In the genomic region with DNA sequence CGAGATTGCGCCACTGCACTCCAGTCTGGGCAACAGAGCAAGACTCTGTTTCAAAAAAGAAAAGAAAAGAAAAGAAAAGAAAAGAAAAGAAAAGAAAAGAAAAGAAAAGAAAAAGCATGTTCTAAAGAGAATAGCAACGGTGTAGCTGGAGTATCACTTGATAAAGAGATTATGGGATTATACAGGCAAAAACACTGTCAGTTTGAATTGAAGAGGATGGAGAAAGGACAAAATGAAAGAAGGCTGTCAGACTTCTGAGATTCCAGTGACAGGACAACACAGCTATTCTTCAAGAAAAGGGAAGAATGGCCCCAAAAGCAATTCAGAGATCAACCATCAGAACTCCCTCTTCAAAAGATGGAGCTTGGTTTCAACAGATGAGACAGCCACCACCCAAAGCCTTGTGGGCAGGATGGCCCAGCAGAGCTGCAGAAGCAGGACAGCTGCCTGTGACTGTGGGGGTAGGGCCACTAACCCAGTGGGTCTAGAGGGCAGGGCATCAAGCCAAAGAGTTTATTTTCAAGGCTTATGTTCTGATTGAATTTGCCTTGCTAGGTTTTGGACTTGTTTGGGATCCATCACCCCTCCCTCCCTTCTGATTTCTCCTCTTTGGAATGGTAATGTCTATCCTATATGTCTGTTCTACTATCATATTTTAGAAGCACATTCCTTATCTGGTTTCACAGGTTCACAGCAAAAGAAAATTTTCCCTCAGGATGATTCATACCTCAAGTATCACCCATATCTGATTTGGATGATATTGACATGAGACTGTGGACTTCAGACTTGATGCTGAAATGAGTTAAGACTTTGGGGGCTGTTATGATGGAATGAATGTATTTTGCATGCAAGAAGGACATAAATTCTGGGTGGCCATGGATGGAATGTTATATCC, we compare ENCODE assay signal across 1 cellular context.
TF ChIP-seq lines count a peak whose summit lies in the region.

No MANE protein-coding gene starts in this region.

TF ChIP-seq in K562, 482 proteins besides CTCF, POLR2A, EP300 and RAD21 (continued from another document):
- TF ChIP-seq, protein P1, sequence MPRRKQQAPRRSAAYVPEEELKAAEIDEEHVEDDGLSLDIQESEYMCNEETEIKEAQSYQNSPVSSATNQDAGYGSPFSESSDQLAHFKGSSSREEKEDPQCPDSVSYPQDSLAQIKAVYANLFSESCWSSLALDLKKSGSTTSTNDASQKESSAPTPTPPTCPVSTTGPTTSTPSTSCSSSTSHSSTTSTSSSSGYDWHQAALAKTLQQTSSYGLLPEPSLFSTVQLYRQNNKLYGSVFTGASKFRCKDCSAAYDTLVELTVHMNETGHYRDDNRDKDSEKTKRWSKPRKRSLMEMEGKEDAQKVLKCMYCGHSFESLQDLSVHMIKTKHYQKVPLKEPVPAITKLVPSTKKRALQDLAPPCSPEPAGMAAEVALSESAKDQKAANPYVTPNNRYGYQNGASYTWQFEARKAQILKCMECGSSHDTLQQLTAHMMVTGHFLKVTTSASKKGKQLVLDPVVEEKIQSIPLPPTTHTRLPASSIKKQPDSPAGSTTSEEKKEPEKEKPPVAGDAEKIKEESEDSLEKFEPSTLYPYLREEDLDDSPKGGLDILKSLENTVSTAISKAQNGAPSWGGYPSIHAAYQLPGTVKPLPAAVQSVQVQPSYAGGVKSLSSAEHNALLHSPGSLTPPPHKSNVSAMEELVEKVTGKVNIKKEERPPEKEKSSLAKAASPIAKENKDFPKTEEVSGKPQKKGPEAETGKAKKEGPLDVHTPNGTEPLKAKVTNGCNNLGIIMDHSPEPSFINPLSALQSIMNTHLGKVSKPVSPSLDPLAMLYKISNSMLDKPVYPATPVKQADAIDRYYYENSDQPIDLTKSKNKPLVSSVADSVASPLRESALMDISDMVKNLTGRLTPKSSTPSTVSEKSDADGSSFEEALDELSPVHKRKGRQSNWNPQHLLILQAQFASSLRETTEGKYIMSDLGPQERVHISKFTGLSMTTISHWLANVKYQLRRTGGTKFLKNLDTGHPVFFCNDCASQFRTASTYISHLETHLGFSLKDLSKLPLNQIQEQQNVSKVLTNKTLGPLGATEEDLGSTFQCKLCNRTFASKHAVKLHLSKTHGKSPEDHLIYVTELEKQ (CRISPR knock-in tag; IDR thresholded peaks at IDR 0.05) = no peak
- TF ChIP-seq, protein P2, sequence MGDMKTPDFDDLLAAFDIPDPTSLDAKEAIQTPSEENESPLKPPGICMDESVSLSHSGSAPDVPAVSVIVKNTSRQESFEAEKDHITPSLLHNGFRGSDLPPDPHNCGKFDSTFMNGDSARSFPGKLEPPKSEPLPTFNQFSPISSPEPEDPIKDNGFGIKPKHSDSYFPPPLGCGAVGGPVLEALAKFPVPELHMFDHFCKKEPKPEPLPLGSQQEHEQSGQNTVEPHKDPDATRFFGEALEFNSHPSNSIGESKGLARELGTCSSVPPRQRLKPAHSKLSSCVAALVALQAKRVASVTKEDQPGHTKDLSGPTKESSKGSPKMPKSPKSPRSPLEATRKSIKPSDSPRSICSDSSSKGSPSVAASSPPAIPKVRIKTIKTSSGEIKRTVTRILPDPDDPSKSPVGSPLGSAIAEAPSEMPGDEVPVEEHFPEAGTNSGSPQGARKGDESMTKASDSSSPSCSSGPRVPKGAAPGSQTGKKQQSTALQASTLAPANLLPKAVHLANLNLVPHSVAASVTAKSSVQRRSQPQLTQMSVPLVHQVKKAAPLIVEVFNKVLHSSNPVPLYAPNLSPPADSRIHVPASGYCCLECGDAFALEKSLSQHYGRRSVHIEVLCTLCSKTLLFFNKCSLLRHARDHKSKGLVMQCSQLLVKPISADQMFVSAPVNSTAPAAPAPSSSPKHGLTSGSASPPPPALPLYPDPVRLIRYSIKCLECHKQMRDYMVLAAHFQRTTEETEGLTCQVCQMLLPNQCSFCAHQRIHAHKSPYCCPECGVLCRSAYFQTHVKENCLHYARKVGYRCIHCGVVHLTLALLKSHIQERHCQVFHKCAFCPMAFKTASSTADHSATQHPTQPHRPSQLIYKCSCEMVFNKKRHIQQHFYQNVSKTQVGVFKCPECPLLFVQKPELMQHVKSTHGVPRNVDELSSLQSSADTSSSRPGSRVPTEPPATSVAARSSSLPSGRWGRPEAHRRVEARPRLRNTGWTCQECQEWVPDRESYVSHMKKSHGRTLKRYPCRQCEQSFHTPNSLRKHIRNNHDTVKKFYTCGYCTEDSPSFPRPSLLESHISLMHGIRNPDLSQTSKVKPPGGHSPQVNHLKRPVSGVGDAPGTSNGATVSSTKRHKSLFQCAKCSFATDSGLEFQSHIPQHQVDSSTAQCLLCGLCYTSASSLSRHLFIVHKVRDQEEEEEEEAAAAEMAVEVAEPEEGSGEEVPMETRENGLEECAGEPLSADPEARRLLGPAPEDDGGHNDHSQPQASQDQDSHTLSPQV (IDR thresholded peaks at IDR 0.05) = no peak
- no peak for TF ChIP-seq NBN (IDR thresholded peaks at IDR 0.05; ENCODE audit: low read depth)
- TF ChIP-seq, protein P3, sequence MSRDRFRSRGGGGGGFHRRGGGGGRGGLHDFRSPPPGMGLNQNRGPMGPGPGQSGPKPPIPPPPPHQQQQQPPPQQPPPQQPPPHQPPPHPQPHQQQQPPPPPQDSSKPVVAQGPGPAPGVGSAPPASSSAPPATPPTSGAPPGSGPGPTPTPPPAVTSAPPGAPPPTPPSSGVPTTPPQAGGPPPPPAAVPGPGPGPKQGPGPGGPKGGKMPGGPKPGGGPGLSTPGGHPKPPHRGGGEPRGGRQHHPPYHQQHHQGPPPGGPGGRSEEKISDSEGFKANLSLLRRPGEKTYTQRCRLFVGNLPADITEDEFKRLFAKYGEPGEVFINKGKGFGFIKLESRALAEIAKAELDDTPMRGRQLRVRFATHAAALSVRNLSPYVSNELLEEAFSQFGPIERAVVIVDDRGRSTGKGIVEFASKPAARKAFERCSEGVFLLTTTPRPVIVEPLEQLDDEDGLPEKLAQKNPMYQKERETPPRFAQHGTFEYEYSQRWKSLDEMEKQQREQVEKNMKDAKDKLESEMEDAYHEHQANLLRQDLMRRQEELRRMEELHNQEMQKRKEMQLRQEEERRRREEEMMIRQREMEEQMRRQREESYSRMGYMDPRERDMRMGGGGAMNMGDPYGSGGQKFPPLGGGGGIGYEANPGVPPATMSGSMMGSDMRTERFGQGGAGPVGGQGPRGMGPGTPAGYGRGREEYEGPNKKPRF (IDR thresholded peaks at IDR 0.05; ENCODE audit: low read depth, low read length) = no peak
- TF ChIP-seq TAL1 (IDR thresholded peaks at IDR 0.05) = 0 out of 2 replicates have a peak, but pooled peaks have one; percentile 33
- TF ChIP-seq GTF2A2 (tag; IDR thresholded peaks at IDR 0.05) = no peak
- no peak for TF ChIP-seq FOXK2 (conservative IDR thresholded peaks at IDR 0.05 in 1 of 2, IDR thresholded peaks at IDR 0.05 in 1 of 2; ENCODE audit: low read depth in 2 of 2)
- peak; percentile 60; the same call in 1 of the 2 replicates for TF ChIP-seq SMARCA4 (IDR thresholded peaks at IDR 0.05)
- TF ChIP-seq SNIP1 (IDR thresholded peaks at IDR 0.05; ENCODE audit: low read depth) = no peak
- TF ChIP-seq NR3C1 (CRISPR knock-in tag; IDR thresholded peaks at IDR 0.05) = no peak
- peak; percentile 89 for TF ChIP-seq BRD9 (IDR thresholded peaks at IDR 0.05; ENCODE audit: low read depth, partially characterized antibody)
- TF ChIP-seq, protein P4, sequence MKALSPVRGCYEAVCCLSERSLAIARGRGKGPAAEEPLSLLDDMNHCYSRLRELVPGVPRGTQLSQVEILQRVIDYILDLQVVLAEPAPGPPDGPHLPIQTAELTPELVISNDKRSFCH (CRISPR knock-in tag; IDR thresholded peaks at IDR 0.05) = no peak
- TF ChIP-seq, protein P4 (tag; IDR thresholded peaks at IDR 0.05) = no peak
- peak; percentile 74; the same call in 1 of the 2 replicates for TF ChIP-seq SMARCE1 (IDR thresholded peaks at IDR 0.05)
- TF ChIP-seq JUND (IDR thresholded peaks at IDR 0.05; ENCODE audit: borderline replicate concordance, low read depth, low read length) = peak; percentile 71; the same call in 1 of the 2 replicates
- TF ChIP-seq JUND (tag; IDR thresholded peaks at IDR 0.05; ENCODE audit: borderline replicate concordance, low read depth, low read length) = peak; percentile 59; the same call in 2 of the 3 replicates
- TF ChIP-seq SMC3 (conservative IDR thresholded peaks at IDR 0.05; ENCODE audit: insufficient read depth, low read depth, low read length) = no peak
- TF ChIP-seq ZNF644 (tag; IDR thresholded peaks at IDR 0.05; ENCODE audit: low read depth) = no peak
- TF ChIP-seq JUN (IDR thresholded peaks at IDR 0.05; ENCODE audit: borderline replicate concordance, low read depth, low read length) = peak; percentile 44; the same call in 1 of the 2 replicates
- TF ChIP-seq JUN (CRISPR knock-in tag; IDR thresholded peaks at IDR 0.05; ENCODE audit: borderline replicate concordance) = no peak
